Comparison of ENCODE assay signal across 21 cellular contexts in the genomic region with DNA sequence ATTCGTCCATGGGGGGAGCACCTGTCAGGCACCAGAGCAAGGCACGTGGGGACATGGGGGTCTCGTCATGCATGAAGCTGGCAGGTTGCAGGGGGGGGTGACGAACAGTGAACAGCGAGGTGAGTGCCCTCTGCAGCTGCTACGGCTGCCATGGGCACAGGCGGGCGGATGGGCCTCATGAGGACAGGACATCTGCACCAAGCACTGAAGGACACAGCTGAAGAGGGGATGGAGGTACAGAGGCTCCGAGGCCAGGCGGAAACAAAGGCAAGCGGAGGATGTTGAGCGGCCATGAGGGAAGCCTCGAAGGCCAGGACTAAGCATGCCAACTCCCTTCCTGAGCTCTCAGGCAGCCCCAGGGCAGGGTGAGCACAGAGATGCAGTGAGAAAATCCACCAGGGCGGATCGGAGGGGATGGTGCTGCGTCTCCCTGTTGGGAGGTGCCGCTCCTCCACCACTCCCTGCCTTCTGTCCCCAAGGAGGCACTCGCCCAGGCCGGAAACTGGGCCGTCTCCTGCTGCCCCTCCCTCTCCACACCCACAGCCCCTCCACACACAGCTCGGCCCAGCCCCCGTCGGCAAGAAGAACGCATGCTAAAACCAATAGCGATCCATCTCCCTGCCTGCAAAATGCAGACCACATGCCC. TPM values are rescaled to one million over a fixed set of nuclear protein-coding genes. Genes with fewer than 3 reads are reported as not detected.
"Had no signal": no experiment of that assay in that cellular context is flagged by ENCODE, and none has a peak within 500 bp of the region (broad histone marks: within the 10 kb centered on the region; RNA-seq: fewer than 3 reads in every experiment).

No MANE protein-coding gene starts in this region.

- H3K4me1 ChIP-seq: breast epithelium, sigmoid colon, transverse colon, vagina had no signal

- H3K9me3 Mint-ChIP-seq: activated naive CD8-positive, alpha-beta T cell treated with anti-CD3 and anti-CD28 coated beads, Interleukin-2, amount 10 ng/mL, durations not matched to agents 7 days and 5 days; activated T-cell treated with anti-CD3 and anti-CD28 coated beads, Interleukin-2, amount 50 U/mL, for 4 hours; central memory CD8-positive, alpha-beta T cell; T-helper 1 cell treated with Interleukin-12 subunit alpha and Interleukin-12 subunit beta and Interleukin-4 antibody, amounts not matched to agents 30 μg/mL and 1 μg/mL, for 36 hours had no signal

- H3K4me3 ChIP-seq: breast epithelium, sigmoid colon, smooth muscle cell, transverse colon, vagina had no signal

- H3K4me1 Mint-ChIP-seq: activated naive CD8-positive, alpha-beta T cell treated with anti-CD3 and anti-CD28 coated beads, Interleukin-2, amount 10 ng/mL, durations not matched to agents 7 days and 5 days; central memory CD8-positive, alpha-beta T cell had no signal

- H3K4me3 Mint-ChIP-seq: activated naive CD8-positive, alpha-beta T cell treated with anti-CD3 and anti-CD28 coated beads, Interleukin-2, amount 10 ng/mL, durations not matched to agents 7 days and 5 days; activated T-cell treated with anti-CD3 and anti-CD28 coated beads, Interleukin-2, amount 50 U/mL, for 4 hours; central memory CD8-positive, alpha-beta T cell; nephron progenitor cell; stimulated activated naive B cell treated with anti-CD40 and anti-IgM and Interleukin-4, amounts not matched to agents 10 μg/mL and 1 μg/mL and 100 μg/mL, for 72 hours; T-helper 1 cell treated with Interleukin-12 subunit alpha and Interleukin-12 subunit beta and Interleukin-4 antibody, amounts not matched to agents 30 μg/mL and 1 μg/mL, for 36 hours had no signal

- H3K27me3 ChIP-seq: breast epithelium, sigmoid colon, transverse colon, vagina had no signal

- H3K27me3 Mint-ChIP-seq: activated naive CD8-positive, alpha-beta T cell treated with anti-CD3 and anti-CD28 coated beads, Interleukin-2, amount 10 ng/mL, durations not matched to agents 7 days and 5 days had no signal

- H3K36me3 Mint-ChIP-seq: activated naive CD8-positive, alpha-beta T cell treated with anti-CD3 and anti-CD28 coated beads, Interleukin-2, amount 10 ng/mL, durations not matched to agents 7 days and 5 days had no signal

- H3K27ac ChIP-seq: breast epithelium, epithelial cell of prostate, sigmoid colon, transverse colon, vagina had no signal

- H3K9me3 ChIP-seq: breast epithelium, sigmoid colon, transverse colon, vagina had no signal

- H3K27ac Mint-ChIP-seq: activated naive CD8-positive, alpha-beta T cell treated with anti-CD3 and anti-CD28 coated beads, Interleukin-2, amount 10 ng/mL, durations not matched to agents 7 days and 5 days; stimulated activated naive B cell treated with anti-CD40 and anti-IgM and Interleukin-4, amounts not matched to agents 10 μg/mL and 1 μg/mL and 100 μg/mL, for 72 hours; T-helper 1 cell treated with Interleukin-12 subunit alpha and Interleukin-12 subunit beta and Interleukin-4 antibody, amounts not matched to agents 30 μg/mL and 1 μg/mL, for 36 hours had no signal

- H3K36me3 ChIP-seq: breast epithelium, sigmoid colon, transverse colon, vagina had no signal

- ATAC-seq: activated T-cell treated with anti-CD3 and anti-CD28 coated beads, Interleukin-2, amount 50 U/mL, for 4 hours; stimulated activated naive B cell treated with anti-CD40 and anti-IgM and Interleukin-4, amounts not matched to agents 10 μg/mL and 1 μg/mL and 100 μg/mL, for 72 hours had no signal

- DNase-seq: activated CD4-positive, alpha-beta T cell treated with anti-CD3 and anti-CD28 coated beads for 4 hours; activated CD4-positive, alpha-beta T cell treated with anti-CD3 and anti-CD28 coated beads, Interleukin-2, amount 50 U/mL, for 48 hours; activated CD4-positive, CD25-positive, alpha-beta regulatory T cell; activated CD8-positive, alpha-beta memory T cell treated with anti-CD3 and anti-CD28 coated beads, Interleukin-2, amount 50 U/mL, for 48 hours; activated naive CD4-positive, alpha-beta T cell treated with Interleukin-2 at 50 U/mL for 16 hours; activated naive CD8-positive, alpha-beta T cell treated with anti-CD3 and anti-CD28 coated beads, Interleukin-2, amount 10 ng/mL, durations not matched to agents 7 days and 5 days; activated T-cell treated with anti-CD3 and anti-CD28 coated beads, Interleukin-2, amount 50 U/mL, for 4 hours; amniotic stem cell; nephron progenitor cell; posterior cingulate gyrus; sigmoid colon; stimulated activated CD4-positive, alpha-beta T cell treated with anti-CD3 and anti-CD28 coated beads, Interleukin-2, amount 100 ng/mL, for 48 hours; stimulated activated CD8-positive, alpha-beta memory T cell treated with anti-CD3 and anti-CD28 coated beads, Interleukin-4, amount 100 ng/mL, for 48 hours; stimulated activated naive B cell treated with anti-CD40 and anti-IgM and Interleukin-4, amounts not matched to agents 10 μg/mL and 1 μg/mL and 100 μg/mL, for 72 hours; transverse colon had no signal

RNA-seq across cellular contexts. Expression of gene ABLIM2, which starts 24.6 kb away (rescaled TPM):
- total RNA-seq: smooth muscle cell had no signal
